In genomic region chr3:15291589-15292541, GRCh38 we compare ENCODE assay signal across 8 cellular contexts. TPM values are rescaled to one million over a fixed set of nuclear protein-coding genes. Genes with fewer than 3 reads are reported as not detected.
DNase-seq lines count a peak whose midpoint lies in the region; ATAC-seq and TF ChIP-seq lines count a peak whose summit lies in the region.

No MANE protein-coding gene starts in this region.

- no peak overlapping the region for H4K5ac ChIP-seq in IMR-90 (ENCODE audit: low read depth, low read length)

- H4K20me1 ChIP-seq in IMR-90 (ENCODE audit: insufficient read depth, low read length), result no peaks in the 10 kb centered on the region

- H3K4me2 ChIP-seq in IMR-90 (ENCODE audit: low read depth, low read length), result no peak overlapping the region

- CTCF ChIA-PET in CD4-positive, alpha-beta T cell (lab: Charles Lee), result interaction anchor here (1.1 to 2.0 kb wide), 3 partner anchors 19 to 41 kb away, joined by 3 to 9 read pairs (median 6); partner anchors contain the start of gene SH3BP5
- CTCF ChIA-PET in IMR-90 (lab: Yijun Ruan, JAX), result no interaction called here
- CTCF ChIA-PET in activated CD8-positive, alpha-beta memory T cell treated with anti-CD3 and anti-CD28 coated beads, Interleukin-2, amount 10 ng/mL, durations not matched to agents 7 days and 5 days (lab: Charles Lee), result interaction anchor here (0.6 to 3.7 kb wide), 14 partner anchors 9 to 86 kb away, joined by 3 to 24 read pairs (median 4); partner anchors contain the start of genes CAPN7 and SH3BP5

- peaks cover 0 to 1% of the 10 kb centered on the region in 2 experiments; a peak in 1 of 4 replicates for H3K79me1 ChIP-seq in IMR-90 (ENCODE audit: low read depth in 1 of 2, low read length in 2 of 2)

- POLR2A ChIA-PET in CD4-positive, alpha-beta T cell (lab: Charles Lee), result interaction anchor here (0.7 to 3.5 kb wide), 17 partner anchors 8 to 56 kb away, joined by 3 to 15 read pairs (median 6); partner anchors contain the start of gene SH3BP5
- POLR2A ChIA-PET in IMR-90 (lab: Charles Lee; ENCODE audit: unreplicated experiment), result no interaction called here

- dilution Hi-C loops in IMR-90 (cut with HindIII; ENCODE audit: low sequenced_read_pairs, unreplicated experiment), result no loop called here

- H2AFZ ChIP-seq in IMR-90 (replicated peaks; ENCODE audit: low read length, poor library complexity), result no peak overlapping the region

- no peak overlapping the region for H3K4ac ChIP-seq in IMR-90 (ENCODE audit: low read depth, low read length)

- H3K36me3 ChIP-seq in IMR-90 (ENCODE audit: control insufficient read depth, insufficient read depth, low read length) (no peaks in the 10 kb centered on the region), heart left ventricle (no peaks in the 10 kb centered on the region)

- TF ChIP-seq RAD21 in IMR-90 (IDR thresholded peaks at IDR 0.05; ENCODE audit: low read length), result no peak

- TF ChIP-seq CTCF in CD4-positive, alpha-beta T cell (IDR thresholded peaks at IDR 0.05), result no peak
- TF ChIP-seq CTCF in IMR-90 (conservative IDR thresholded peaks at IDR 0.05; ENCODE audit: low read depth, low read length), result no peak
- no peak for TF ChIP-seq CTCF in heart left ventricle (IDR thresholded peaks at IDR 0.05)

- BruUV-seq in IMR-90 (replicated peaks; lab: Mats Ljungman, UMichigan), result no TSS peak

- in situ Hi-C loops in IMR-90 (cut with MboI; ENCODE audit: low sequenced_read_pairs), result no loop called here

- H3K9ac ChIP-seq in IMR-90 (ENCODE audit: low read depth, low read length), result no peak overlapping the region

- peak overlapping the region; percentile 94 for H3K27ac Mint-ChIP-seq in CD4-positive, alpha-beta T cell
- H3K27ac Mint-ChIP-seq in activated CD8-positive, alpha-beta memory T cell treated with anti-CD3 and anti-CD28 coated beads, Interleukin-2, amount 10 ng/mL, durations not matched to agents 7 days and 5 days, result peak overlapping the region; percentile 92
- H3K27ac Mint-ChIP-seq in stimulated activated naive CD8-positive, alpha-beta T cell treated with anti-CD3 and anti-CD28 coated beads, Interleukin-15, amount 100 ng/mL, for 72 hours, result peak overlapping the region; percentile 12 to 86

- peaks cover 7% of the 10 kb centered on the region for H3K4me1 ChIP-seq in IMR-90 (ENCODE audit: control insufficient read depth, insufficient read depth, low read length)
- H3K4me1 ChIP-seq in heart left ventricle, result peaks cover 0 to 99% (median 32%) of the 10 kb centered on the region in 12 donors

- H2BK20ac ChIP-seq in IMR-90 (ENCODE audit: low read depth, low read length), result no peak overlapping the region

- no peaks in the 10 kb centered on the region for H3K9me3 ChIP-seq in CD4-positive, alpha-beta T cell (ENCODE audit: control insufficient read depth, low read length)
- H3K9me3 ChIP-seq in IMR-90 (ENCODE audit: control insufficient read depth, insufficient read depth, low read length) (no peaks in the 10 kb centered on the region), heart left ventricle (peaks cover 0 to 2% (median 0%) of the 10 kb centered on the region in 12 donors)

- no peak overlapping the region for H3K56ac ChIP-seq in IMR-90 (ENCODE audit: extremely low read depth, insufficient read depth, low read length)

- H3K14ac ChIP-seq in IMR-90 (replicated peaks; ENCODE audit: low read depth, low read length), result no peak overlapping the region

- no CpG with 5 or more reads among the region's 6 CpGs for WGBS in IMR-90 (ENCODE audit: extremely low coverage in 2 of 2, insufficient read length in 1 of 2), 2 experiments
- 49 to 56% (median 53%) methylated on average over 6 of the region's 6 CpGs for WGBS in heart left ventricle, 4 donors

- H2BK120ac ChIP-seq in IMR-90 (ENCODE audit: low read depth, low read length), result no peak overlapping the region

- peak; percentile 90 for ATAC-seq in CD4-positive, alpha-beta T cell (ENCODE audit: poor library complexity)
- ATAC-seq in GM21360 (IDR thresholded peaks at IDR 0.05; ENCODE audit: unreplicated experiment) (peak; percentile 90), IMR-90 (ENCODE audit: low read depth) (no peak), heart left ventricle (peak in 2 of 4 donors; percentile 11 to 20)
- peak; percentile 91 for ATAC-seq in activated CD8-positive, alpha-beta memory T cell treated with anti-CD3 and anti-CD28 coated beads, Interleukin-2, amount 10 ng/mL, durations not matched to agents 7 days and 5 days
- ATAC-seq in stimulated activated naive CD8-positive, alpha-beta T cell treated with anti-CD3 and anti-CD28 coated beads, Interleukin-15, amount 100 ng/mL, for 72 hours, result peak; percentile 98

- H3K27ac ChIP-seq in CD4-positive, alpha-beta T cell (ENCODE audit: low read depth, low read length), result peak overlapping the region; percentile 46
- no peak overlapping the region for H3K27ac ChIP-seq in IMR-90 (ENCODE audit: insufficient read depth, low read length)
- H3K27ac ChIP-seq in heart left ventricle, result peak overlapping the region in 8 of 12 donors; percentile 43 to 96 (median 58)

- H2AK5ac ChIP-seq in IMR-90 (ENCODE audit: low read depth, low read length), result no peak overlapping the region

- H4K8ac ChIP-seq in IMR-90 (ENCODE audit: low read depth in 2 of 2, low read length in 2 of 2), result no peak overlapping the region

- H3K23ac ChIP-seq in IMR-90 (ENCODE audit: low read depth, low read length), result peak overlapping the region; percentile 1; the same call in 1 of the 2 replicates

- H3K9me1 ChIP-seq in IMR-90 (ENCODE audit: insufficient read depth, low read length), result no peaks in the 10 kb centered on the region

- no peaks in the 10 kb centered on the region for H3K27me3 ChIP-seq in CD4-positive, alpha-beta T cell (ENCODE audit: control insufficient read depth, insufficient read depth, low read length)
- H3K27me3 ChIP-seq in IMR-90 (ENCODE audit: control insufficient read depth, insufficient read depth, low read length), result no peaks in the 10 kb centered on the region
- no peaks in the 10 kb centered on the region for H3K27me3 ChIP-seq in heart left ventricle

- no peak overlapping the region for H2AK9ac ChIP-seq in IMR-90 (replicated peaks; ENCODE audit: low read depth, low read length, poor library complexity)

- H4K91ac ChIP-seq in IMR-90 (ENCODE audit: insufficient read depth, low read depth, low read length), result no peak overlapping the region

- TF ChIP-seq POLR2A in IMR-90 (IDR thresholded peaks at IDR 0.05; ENCODE audit: low read depth, low read length) (no peak), heart left ventricle (IDR thresholded peaks at IDR 0.05) (no peak)

- H3K9me3 Mint-ChIP-seq in CD4-positive, alpha-beta T cell, result no peaks in the 10 kb centered on the region
- no peaks in the 10 kb centered on the region for H3K9me3 Mint-ChIP-seq in activated CD8-positive, alpha-beta memory T cell treated with anti-CD3 and anti-CD28 coated beads, Interleukin-2, amount 10 ng/mL, durations not matched to agents 7 days and 5 days (ENCODE audit: low read depth)
- no peaks in the 10 kb centered on the region for H3K9me3 Mint-ChIP-seq in stimulated activated naive CD8-positive, alpha-beta T cell treated with anti-CD3 and anti-CD28 coated beads, Interleukin-15, amount 100 ng/mL, for 72 hours

- H3K27me3 Mint-ChIP-seq in CD4-positive, alpha-beta T cell, result no peaks in the 10 kb centered on the region
- no peaks in the 10 kb centered on the region for H3K27me3 Mint-ChIP-seq in activated CD8-positive, alpha-beta memory T cell treated with anti-CD3 and anti-CD28 coated beads, Interleukin-2, amount 10 ng/mL, durations not matched to agents 7 days and 5 days
- peaks cover 10% of the 10 kb centered on the region for H3K27me3 Mint-ChIP-seq in stimulated activated naive CD8-positive, alpha-beta T cell treated with anti-CD3 and anti-CD28 coated beads, Interleukin-15, amount 100 ng/mL, for 72 hours

- intact Hi-C loops in CD4-positive, alpha-beta T cell (cut with DNase I, micrococcal nuclease), result loop anchor here (1.0 to 2.0 kb wide), 2 partner anchors 17 to 20 kb away; no protein-coding TSS in a partner anchor
- intact Hi-C loops in IMR-90 (cut with micrococcal nuclease), result no loop called here
- intact Hi-C loops in heart left ventricle (cut with DNase I), result loop anchor here in 1 of 10 donors (5.0 kb wide), 1 partner anchor 40 kb away; the partner anchor contains the start of gene SH3BP5

- H2BK15ac ChIP-seq in IMR-90 (ENCODE audit: low read depth, low read length), result no peak overlapping the region

- peak overlapping the region; percentile 81 for H3K4me3 Mint-ChIP-seq in CD4-positive, alpha-beta T cell
- peak overlapping the region; percentile 58 for H3K4me3 Mint-ChIP-seq in activated CD8-positive, alpha-beta memory T cell treated with anti-CD3 and anti-CD28 coated beads, Interleukin-2, amount 10 ng/mL, durations not matched to agents 7 days and 5 days
- H3K4me3 Mint-ChIP-seq in stimulated activated naive CD8-positive, alpha-beta T cell treated with anti-CD3 and anti-CD28 coated beads, Interleukin-15, amount 100 ng/mL, for 72 hours, result peak overlapping the region; percentile 58 to 66

- no peak overlapping the region for H3K18ac ChIP-seq in IMR-90 (ENCODE audit: low read depth, low read length)

- H3K4me3 ChIP-seq in IMR-90 (ENCODE audit: insufficient read depth, low read depth, low read length) (no peak overlapping the region), heart left ventricle (no peak overlapping the region)

- H3K36me3 Mint-ChIP-seq in CD4-positive, alpha-beta T cell (ENCODE audit: low read depth), result peaks cover 14% of the 10 kb centered on the region
- H3K36me3 Mint-ChIP-seq in activated CD8-positive, alpha-beta memory T cell treated with anti-CD3 and anti-CD28 coated beads, Interleukin-2, amount 10 ng/mL, durations not matched to agents 7 days and 5 days, result peaks cover 37% of the 10 kb centered on the region

- peaks cover 96% of the 10 kb centered on the region for H3K4me1 Mint-ChIP-seq in CD4-positive, alpha-beta T cell (ENCODE audit: low read depth)
- peaks cover 73% of the 10 kb centered on the region for H3K4me1 Mint-ChIP-seq in activated CD8-positive, alpha-beta memory T cell treated with anti-CD3 and anti-CD28 coated beads, Interleukin-2, amount 10 ng/mL, durations not matched to agents 7 days and 5 days
- H3K4me1 Mint-ChIP-seq in stimulated activated naive CD8-positive, alpha-beta T cell treated with anti-CD3 and anti-CD28 coated beads, Interleukin-15, amount 100 ng/mL, for 72 hours, result peaks cover 41% of the 10 kb centered on the region

- H2BK5ac ChIP-seq in IMR-90 (ENCODE audit: low read depth, low read length, poor library complexity, severe bottlenecking), result no peak overlapping the region

- peak; percentile 24 to 70 (median 51) for DNase-seq in CD4-positive, alpha-beta T cell
- DNase-seq in IMR-90, result no peak
- DNase-seq in activated CD8-positive, alpha-beta memory T cell treated with anti-CD3 and anti-CD28 coated beads, Interleukin-2, amount 10 ng/mL, durations not matched to agents 7 days and 5 days, result peak; percentile 90
- no peak for DNase-seq in heart left ventricle
- DNase-seq in stimulated activated naive CD8-positive, alpha-beta T cell treated with anti-CD3 and anti-CD28 coated beads, Interleukin-15, amount 100 ng/mL, for 72 hours, result peak; percentile 63 to 84
- DNase-seq in COLO829 (ENCODE audit: low spot score), result no peak
- no peak for DNase-seq in mucosa of gallbladder (ENCODE audit: low spot score)

RNA-seq across cellular contexts. Expression of gene SH3BP5, which starts 40.5 kb away (rescaled TPM):
- total RNA-seq in CD4-positive, alpha-beta T cell, result 10 to 100 TPM; 16.8 to 17.7 TPM
- total RNA-seq in IMR-90 (2012; rRNA removed), result 14.0 and 14.2 TPM in 2 replicates
- 22.3 and 23.5 TPM in 2 replicates for polyA plus RNA-seq in IMR-90 (2012; rRNA removed)
- polyA plus RNA-seq in IMR-90 (2012; cell fraction: cytosol; rRNA removed), result 20.8 and 23.4 TPM in 2 replicates
- polyA plus RNA-seq in IMR-90 (2012; cell fraction: nucleus; rRNA removed; ENCODE audit: low replicate concordance), result 18.9 and 31.2 TPM in 2 replicates
- 10 to 100 TPM; 19.4 to 30.3 TPM for total RNA-seq in activated CD8-positive, alpha-beta memory T cell treated with anti-CD3 and anti-CD28 coated beads, Interleukin-2, amount 10 ng/mL, durations not matched to agents 7 days and 5 days
- total RNA-seq in heart left ventricle, result 10 to 100 TPM in 5 of 9 donors, 1 to 10 TPM in 4; 4.9 to 28.6 (median 11.7) TPM
- 1 to 10 TPM; 5.2 to 8.7 TPM for polyA plus RNA-seq in heart left ventricle
- total RNA-seq in mucosa of gallbladder, result 60.4 TPM

Comparison
In these comparisons a context has a peak if more than half of its experiments do, and no peak if none do; other contexts are left out.
1. DNase-seq: peak in CD4-positive, alpha-beta T cell (10 of 10), activated CD8-positive, alpha-beta memory T cell treated with anti-CD3 and anti-CD28 coated beads, Interleukin-2, amount 10 ng/mL, durations not matched to agents 7 days and 5 days (single experiment) and stimulated activated naive CD8-positive, alpha-beta T cell treated with anti-CD3 and anti-CD28 coated beads, Interleukin-15, amount 100 ng/mL, for 72 hours (2 of 2); none in IMR-90 (single experiment), heart left ventricle (0 of 5), COLO829 (single experiment) and mucosa of gallbladder (single experiment).
2. Peak in every context shown above with its lines, with median percentiles within 50 percentile points of each other: H3K27ac Mint-ChIP-seq and H3K4me3 Mint-ChIP-seq.